ENCODE assay signal across 13 cellular contexts in genomic region chr3:127747066-127747465, GRCh38.
A peak's percentile ranks its signal among the peaks of the same experiment; 100 is the strongest.
DNase-seq lines count a peak whose midpoint lies in the region; ATAC-seq and TF ChIP-seq lines count a peak whose summit lies in the region.
"Had no signal": no experiment of that assay in that cellular context is flagged by ENCODE, and none has a peak within 500 bp of the region (broad histone marks: within the 10 kb centered on the region; RNA-seq: fewer than 3 reads in every experiment).

No MANE protein-coding gene starts in this region.

- H3K4me2 ChIP-seq in KMS-11 = peak overlapping the region; percentile 52

- no peaks in the 10 kb centered on the region for H3K9me3 ChIP-seq in lower lobe of right lung
- H3K9me3 ChIP-seq in stomach = no peaks in the 10 kb centered on the region
- H3K9me3 ChIP-seq: neutrophil had no signal

- H3K27ac Mint-ChIP-seq in brain = peak overlapping the region in 3 of 5 experiments; percentile 24 to 92 (median 76)
- H3K27ac Mint-ChIP-seq in activated naive CD4-positive, alpha-beta T cell treated with anti-CD3 and anti-CD28 coated beads, Interleukin-2, amount 50 U/mL, for 72 hours = peak overlapping the region in 1 of 2 donors; percentile 70

- H4K20me1 ChIP-seq in KMS-11 (ENCODE audit: insufficient read depth) = no peaks in the 10 kb centered on the region

- no peak for TF ChIP-seq EP300 in stomach (IDR thresholded peaks at IDR 0.05)

- H3K79me2 ChIP-seq in KMS-11 (ENCODE audit: insufficient read depth, low read depth) = no peaks in the 10 kb centered on the region

- H2AFZ ChIP-seq in KMS-11 (ENCODE audit: low read depth) = peak overlapping the region; percentile 33; the same call in 1 of the 2 replicates

- peaks cover 80% of the 10 kb centered on the region for H3K4me1 Mint-ChIP-seq in brain

- H3K27me3 Mint-ChIP-seq in brain = no peaks in the 10 kb centered on the region

- intact Hi-C loops in lower lobe of right lung (cut with DNase I) = no loop called here
- intact Hi-C loops in stomach (cut with DNase I; ENCODE audit: low total_unique reads) = no loop called here

- ATAC-seq in lower lobe of right lung = no peak
- ATAC-seq in activated naive CD4-positive, alpha-beta T cell treated with anti-CD3 and anti-CD28 coated beads, Interleukin-2, amount 50 U/mL, for 72 hours = no peak

- no peak for TF ChIP-seq POLR2A in stomach (IDR thresholded peaks at IDR 0.05)

- H3K4me3 Mint-ChIP-seq in brain = no peak overlapping the region
- H3K4me3 Mint-ChIP-seq: CD14-positive monocyte had no signal

- H3K27ac ChIP-seq in KMS-11 (peak overlapping the region; percentile 46), lower lobe of right lung (peak overlapping the region; percentile 64), stomach (peak overlapping the region; percentile 73 to 82 (median 80))
- H3K27ac ChIP-seq: neutrophil had no signal

- DNase-seq in lower lobe of right lung (no peak), stomach (no peak), T-helper 9 cell (no peak), inferior parietal cortex (ENCODE audit: extremely low spot score) (no peak), 8988T (no peak)
- DNase-seq in activated naive CD4-positive, alpha-beta T cell treated with anti-CD3 and anti-CD28 coated beads, Interleukin-2, amount 50 U/mL, for 72 hours (ENCODE audit: low spot score in 2 of 2) = no peak
- DNase-seq: effector memory CD4-positive, alpha-beta T cell; NCI-H2081 treated with DMSO at 0.1 percent for 48 hours; stimulated activated CD4-positive, alpha-beta T cell treated with anti-CD3 and anti-CD28 coated beads, Interleukin-15, amount 100 ng/mL, for 24 hours had no signal

- H3K9ac ChIP-seq in KMS-11 = no peak overlapping the region

- H3K36me3 ChIP-seq in KMS-11 (ENCODE audit: insufficient read depth) (no peaks in the 10 kb centered on the region), lower lobe of right lung (no peaks in the 10 kb centered on the region), stomach (no peaks in the 10 kb centered on the region)

- H3K27me3 ChIP-seq in KMS-11 (ENCODE audit: insufficient read depth, low read depth) (no peaks in the 10 kb centered on the region), lower lobe of right lung (ENCODE audit: low read depth) (no peaks in the 10 kb centered on the region), stomach (no peaks in the 10 kb centered on the region)
- H3K27me3 ChIP-seq: neutrophil had no signal

- 80 to 100% (median 89%) methylated on average over 1 of the region's 1 CpG for WGBS in stomach, 5 donors

- H3K4me1 ChIP-seq in KMS-11 (ENCODE audit: low read depth, poor library complexity, severe bottlenecking) = peaks cover 71% of the 10 kb centered on the region
- peaks cover 55% of the 10 kb centered on the region for H3K4me1 ChIP-seq in lower lobe of right lung
- peaks cover 34 to 88% (median 53%) of the 10 kb centered on the region in 4 donors for H3K4me1 ChIP-seq in stomach

- no peaks in the 10 kb centered on the region for H3K36me3 Mint-ChIP-seq in brain
- H3K36me3 Mint-ChIP-seq in activated naive CD4-positive, alpha-beta T cell treated with anti-CD3 and anti-CD28 coated beads, Interleukin-2, amount 50 U/mL, for 72 hours = no peaks in the 10 kb centered on the region

- no peak overlapping the region for H3K4me3 ChIP-seq in KMS-11 (IDR thresholded peaks at IDR 0.05; ENCODE audit: insufficient read depth, low read depth, low read length)
- H3K4me3 ChIP-seq in lower lobe of right lung = no peak overlapping the region
- H3K4me3 ChIP-seq in stomach = no peak overlapping the region

- peaks cover 0 to 3% (median 0%) of the 10 kb centered on the region in 5 experiments for H3K9me3 Mint-ChIP-seq in brain
- no peaks in the 10 kb centered on the region for H3K9me3 Mint-ChIP-seq in activated naive CD4-positive, alpha-beta T cell treated with anti-CD3 and anti-CD28 coated beads, Interleukin-2, amount 50 U/mL, for 72 hours

- no peak for TF ChIP-seq CTCF in KMS-11 (conservative IDR thresholded peaks at IDR 0.05; ENCODE audit: low read depth, low read length)
- TF ChIP-seq CTCF in brain (conservative IDR thresholded peaks at IDR 0.05) = no peak
- no peak for TF ChIP-seq CTCF in lower lobe of right lung (IDR thresholded peaks at IDR 0.05)
- TF ChIP-seq CTCF in stomach (IDR thresholded peaks at IDR 0.05) = no peak
